ENCODE assay signal across 8 cellular contexts in the genomic region with DNA sequence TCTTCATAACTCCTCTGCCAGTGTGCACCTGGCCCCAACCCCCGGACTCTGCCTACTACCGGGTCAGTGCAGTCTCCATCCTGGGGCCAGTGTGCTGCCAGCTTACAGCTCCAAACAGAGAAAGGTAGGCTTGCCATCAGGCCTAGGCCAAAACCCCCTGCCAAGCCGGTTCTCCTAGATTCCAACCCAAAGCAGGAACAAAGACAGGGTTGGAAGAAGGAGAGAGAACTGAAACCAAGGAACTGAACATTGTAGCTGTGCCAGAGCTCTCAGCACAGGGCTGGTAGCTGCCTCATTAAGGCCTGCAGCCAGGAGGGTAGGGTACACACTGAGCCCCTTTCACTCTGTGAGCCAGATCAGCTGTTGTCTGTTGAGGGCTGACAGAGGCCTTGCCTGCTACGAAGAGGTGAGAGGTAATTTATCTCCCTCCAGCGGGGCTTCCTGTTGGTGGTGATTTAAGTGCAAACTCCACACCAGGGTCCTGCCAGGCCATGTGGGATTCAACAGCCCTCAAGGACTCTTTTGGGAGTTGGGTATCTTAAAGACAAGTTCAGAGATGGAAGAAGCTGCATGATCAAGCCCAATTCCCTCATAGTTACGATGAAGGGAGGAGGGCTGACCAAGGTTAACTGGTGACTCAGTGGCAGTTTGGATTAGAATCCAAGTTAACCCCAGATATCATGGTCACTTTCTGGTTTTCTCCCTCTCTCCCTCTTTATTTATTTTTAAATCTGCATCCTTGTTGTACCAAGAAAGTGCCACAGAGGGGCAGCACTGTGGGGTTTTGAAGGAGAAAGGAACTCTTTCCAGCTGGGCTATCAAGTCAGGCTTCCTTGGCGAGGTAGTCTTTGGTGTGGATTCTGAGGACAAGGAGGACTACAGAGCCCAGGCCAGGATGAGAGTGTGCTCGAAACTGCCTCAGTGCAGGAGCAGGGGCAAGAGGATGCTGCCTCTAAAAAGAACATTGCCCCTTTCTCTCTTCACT. TPM values are rescaled to one million over a fixed set of nuclear protein-coding genes. Genes with fewer than 3 reads are reported as not detected.
DNase-seq lines count a peak whose midpoint lies in the region; ATAC-seq and TF ChIP-seq lines count a peak whose summit lies in the region.

No MANE protein-coding gene starts in this region.

- peaks cover 5% of the 10 kb centered on the region for H3K4me1 Mint-ChIP-seq in T-helper 17 cell
- H3K4me1 Mint-ChIP-seq in stimulated activated naive B cell treated with anti-CD40 and anti-IgM and Interleukin-4, amounts not matched to agents 10 μg/mL and 1 μg/mL and 100 μg/mL, for 72 hours: peaks cover 39 to 46% of the 10 kb centered on the region in 2 donors

- H3K9me3 Mint-ChIP-seq in stimulated activated naive B cell treated with anti-CD40 and anti-IgM and Interleukin-4, amounts not matched to agents 10 μg/mL and 1 μg/mL and 100 μg/mL, for 72 hours: no peaks in the 10 kb centered on the region

- peaks cover 55% of the 10 kb centered on the region for H3K27me3 Mint-ChIP-seq in T-helper 17 cell
- H3K27me3 Mint-ChIP-seq in stimulated activated naive B cell treated with anti-CD40 and anti-IgM and Interleukin-4, amounts not matched to agents 10 μg/mL and 1 μg/mL and 100 μg/mL, for 72 hours: no peaks in the 10 kb centered on the region

- TF ChIP-seq CTCF in HEK293 (tag by site-specific recombination; IDR thresholded peaks at IDR 0.05): no peak
- peak in 8 of 9 donors; percentile 8 to 60 (median 52) for TF ChIP-seq CTCF in heart right ventricle (IDR thresholded peaks at IDR 0.05)

- peaks cover 11% of the 10 kb centered on the region for H3K4me1 ChIP-seq in HEK293 (ENCODE audit: control insufficient read depth, insufficient read depth, low read length)
- peaks cover 0 to 72% (median 35%) of the 10 kb centered on the region in 9 donors for H3K4me1 ChIP-seq in heart right ventricle

- CTCF ChIA-PET in HEK293 (lab: Yijun Ruan, JAX): interaction anchor here (0.5 to 9.1 kb wide), 14 partner anchors 9 to 1256 kb away, joined by 3 to 135 read pairs (median 4); no protein-coding TSS in a partner anchor

- intact Hi-C loops in heart right ventricle (cut with DNase I): loop anchor here in 4 of 10 donors (1.0 to 5.0 kb wide), 5 partner anchors 35 to 1550 kb away; no protein-coding TSS in a partner anchor

- ATAC-seq in T-helper 17 cell (no peak), heart right ventricle (peak in 5 of 8 donors; percentile 16 to 36 (median 21)), HG02973 (IDR thresholded peaks at IDR 0.05; ENCODE audit: unreplicated experiment) (no peak), HG02938 (IDR thresholded peaks at IDR 0.05; ENCODE audit: unreplicated experiment) (no peak), HG03354 (IDR thresholded peaks at IDR 0.05; ENCODE audit: poor library complexity, severe bottlenecking, unreplicated experiment) (no peak)
- peak; percentile 29 to 33 for ATAC-seq in stimulated activated naive B cell treated with anti-CD40 and anti-IgM and Interleukin-4, amounts not matched to agents 10 μg/mL and 1 μg/mL and 100 μg/mL, for 72 hours (replicated peaks)

- H3K36me3 ChIP-seq in HEK293 (ENCODE audit: control insufficient read depth in 2 of 2, insufficient read depth in 1 of 2, low read length in 2 of 2): peaks cover 0 to 29% of the 10 kb centered on the region in 2 experiments; a peak in 1 of 3 replicates
- H3K36me3 ChIP-seq in heart right ventricle: peaks cover 0 to 61% (median 0%) of the 10 kb centered on the region in 9 donors

- whole genome bisulfite sequencing in heart right ventricle, 2 donors: 87 to 92% methylated on average over 8 of the region's 8 CpGs

- DNase-seq in T-helper 17 cell (no peak), heart right ventricle (no peak), NK-92 (lab: John Stamatoyannopoulos, UW; ENCODE audit: unreplicated experiment) (no peak)
- DNase-seq in stimulated activated naive B cell treated with anti-CD40 and anti-IgM and Interleukin-4, amounts not matched to agents 10 μg/mL and 1 μg/mL and 100 μg/mL, for 72 hours: no peak

- POLR2A ChIA-PET in HEK293 (lab: Yijun Ruan, JAX): no interaction called here

- H3K27ac Mint-ChIP-seq in T-helper 17 cell: peak overlapping the region; percentile 34
- H3K27ac Mint-ChIP-seq in stimulated activated naive B cell treated with anti-CD40 and anti-IgM and Interleukin-4, amounts not matched to agents 10 μg/mL and 1 μg/mL and 100 μg/mL, for 72 hours: peak overlapping the region; percentile 56

- H3K27ac ChIP-seq in HEK293 (ENCODE audit: extremely low read depth, low read depth, low read length): no peak overlapping the region
- peak overlapping the region in 4 of 10 donors; percentile 18 to 71 (median 39) for H3K27ac ChIP-seq in heart right ventricle

- no peaks in the 10 kb centered on the region for H3K36me3 Mint-ChIP-seq in T-helper 17 cell (ENCODE audit: low read depth)
- peaks cover 36 to 57% of the 10 kb centered on the region in 2 donors for H3K36me3 Mint-ChIP-seq in stimulated activated naive B cell treated with anti-CD40 and anti-IgM and Interleukin-4, amounts not matched to agents 10 μg/mL and 1 μg/mL and 100 μg/mL, for 72 hours

- H3K4me3 Mint-ChIP-seq in T-helper 17 cell: no peak overlapping the region
- no peak overlapping the region for H3K4me3 Mint-ChIP-seq in stimulated activated naive B cell treated with anti-CD40 and anti-IgM and Interleukin-4, amounts not matched to agents 10 μg/mL and 1 μg/mL and 100 μg/mL, for 72 hours

- H3K9me3 ChIP-seq in HEK293 (ENCODE audit: control insufficient read depth, insufficient read depth, low read depth, low read length): no peaks in the 10 kb centered on the region
- H3K9me3 ChIP-seq in T-helper 17 cell (ENCODE audit: control insufficient read depth, low read length, poor library complexity, severe bottlenecking): no peaks in the 10 kb centered on the region
- H3K9me3 ChIP-seq in heart right ventricle: no peaks in the 10 kb centered on the region

- H3K27me3 ChIP-seq in heart right ventricle: no peaks in the 10 kb centered on the region

- H3K4me3 ChIP-seq in HEK293 (ENCODE audit: low read depth, low read length): no peak overlapping the region
- H3K4me3 ChIP-seq in heart right ventricle: no peak overlapping the region

TF ChIP-seq in HEK293, 187 proteins besides CTCF, POLR2A, EP300 and RAD21:
- TF ChIP-seq, protein P1, sequence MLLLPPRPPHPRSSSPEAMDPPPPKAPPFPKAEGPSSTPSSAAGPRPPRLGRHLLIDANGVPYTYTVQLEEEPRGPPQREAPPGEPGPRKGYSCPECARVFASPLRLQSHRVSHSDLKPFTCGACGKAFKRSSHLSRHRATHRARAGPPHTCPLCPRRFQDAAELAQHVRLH (tag by site-specific recombination; IDR thresholded peaks at IDR 0.05): no peak
- TF ChIP-seq ZNF175 (tag by site-specific recombination; IDR thresholded peaks at IDR 0.05) (no peak), ZNF660 (tag by site-specific recombination; IDR thresholded peaks at IDR 0.05) (peak; percentile 92)
TF ChIP-seq in HEK293: peak in this region for 1.

RNA-seq across cellular contexts. Expression of gene CYRIA, which starts 48.1 kb away (rescaled TPM):
- total RNA-seq in T-helper 17 cell (1 to 10 TPM in 1 of 2 donors, under 1 TPM in 1; 0.68 to 2.4 TPM), heart right ventricle (10 to 100 TPM in 1 of 10 donors, 1 to 10 TPM in 9; 1.5 to 10.6 (median 3.6) TPM)
- polyA plus RNA-seq in heart right ventricle: 1 to 10 TPM; 1.2 to 1.3 TPM

Comparison
In these comparisons a context has a peak if more than half of its experiments do, and no peak if none do; other contexts are left out.
1. ATAC-seq: peak in heart right ventricle (5 of 8) and stimulated activated naive B cell treated with anti-CD40 and anti-IgM and Interleukin-4, amounts not matched to agents 10 μg/mL and 1 μg/mL and 100 μg/mL, for 72 hours (2 of 2); none in T-helper 17 cell (single experiment), HG02973 (single experiment), HG02938 (single experiment) and HG03354 (single experiment).